ENCODE assay signal across 17 cellular contexts in the genomic region with DNA sequence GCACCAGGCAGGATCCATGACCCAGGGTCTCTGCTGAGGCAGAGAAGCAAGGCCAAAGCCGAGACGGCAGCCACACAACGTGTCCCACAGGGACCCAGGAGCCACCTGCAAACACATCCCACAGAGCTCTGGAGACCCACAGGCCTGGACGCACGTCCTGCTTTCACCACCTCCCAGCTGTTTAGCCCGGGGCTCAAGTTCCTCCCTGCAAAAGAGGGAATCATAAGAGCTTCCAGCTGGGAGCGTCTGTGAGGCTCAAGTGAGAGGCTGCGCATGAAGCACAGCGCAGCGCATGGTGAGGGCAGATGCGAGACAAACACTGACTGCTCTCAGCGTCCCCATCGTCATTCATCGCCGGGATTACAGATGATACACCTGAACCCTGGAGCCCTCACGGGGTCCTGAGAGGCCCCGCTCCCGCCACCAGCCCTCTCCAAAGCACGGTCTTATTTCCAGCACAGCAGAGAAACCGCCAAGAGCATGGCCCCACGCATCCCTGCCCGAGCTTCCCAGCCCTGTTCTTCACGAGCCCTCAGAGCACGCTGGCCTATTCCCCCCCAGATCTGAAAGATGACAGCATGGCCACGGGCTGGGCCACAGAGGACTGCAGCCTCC.
DNase-seq lines count a peak whose midpoint lies in the region; ATAC-seq and TF ChIP-seq lines count a peak whose summit lies in the region.
"Had no signal": no experiment of that assay in that cellular context is flagged by ENCODE, and none has a peak within 500 bp of the region (broad histone marks: within the 10 kb centered on the region; RNA-seq: fewer than 3 reads in every experiment).

No MANE protein-coding gene starts in this region.

- H3K9me3 ChIP-seq in SK-N-SH, result no peaks in the 10 kb centered on the region
- H3K9me3 ChIP-seq: HAP-1 had no signal

- H3K36me3 ChIP-seq in SK-N-SH (replicated peaks in 1 of 2; ENCODE audit: control insufficient read depth in 1 of 2, insufficient read depth in 2 of 2, low read length in 1 of 2), result peaks cover 0 to 43% of the 10 kb centered on the region in 2 experiments

- CTCF ChIA-PET in SK-N-SH (lab: Yijun Ruan, JAX), result interaction anchor here (1.0 kb wide), 1 partner anchor 10 kb away, joined by 3 read pairs; no protein-coding TSS in a partner anchor

- peak overlapping the region; percentile 20 for H3K27ac Mint-ChIP-seq in progenitor cell of endocrine pancreas

- peaks cover 3% of the 10 kb centered on the region; the same call in 1 of the 2 replicates for H3K79me2 ChIP-seq in SK-N-SH (ENCODE audit: insufficient read depth)

- H3K4me3 Mint-ChIP-seq in progenitor cell of endocrine pancreas (ENCODE audit: low read depth), result no peak overlapping the region

- H3K4me1 ChIP-seq in SK-N-SH (ENCODE audit: control insufficient read depth in 1 of 2, insufficient read depth in 2 of 2, low read depth in 1 of 2, low read length in 1 of 2), result peaks cover 0 to 50% of the 10 kb centered on the region in 2 experiments; a peak in 1 of 4 replicates
- H3K4me1 ChIP-seq: HAP-1 had no signal

- 89% methylated on average over 24 of the region's 25 CpGs for WGBS in SK-N-SH (ENCODE audit: low lambda C conversion rate)

- no peaks in the 10 kb centered on the region for H4K20me1 ChIP-seq in SK-N-SH (ENCODE audit: insufficient read depth)

- H3K4me1 Mint-ChIP-seq in progenitor cell of endocrine pancreas (ENCODE audit: low read depth), result no peaks in the 10 kb centered on the region

- H3K4me2 ChIP-seq in SK-N-SH, result no peak overlapping the region

- no peak for TF ChIP-seq RAD21 in SK-N-SH (IDR thresholded peaks at IDR 0.05; ENCODE audit: low read length)

- H3K27me3 Mint-ChIP-seq in progenitor cell of endocrine pancreas, result no peaks in the 10 kb centered on the region

- peak overlapping the region in 1 of 2 experiments; percentile 68; a peak in 1 of 4 replicates for H3K27ac ChIP-seq in SK-N-SH (ENCODE audit: low read depth in 2 of 2, low read length in 1 of 2)
- H3K27ac ChIP-seq: C4-2B had no signal

- ATAC-seq in SK-N-SH treated with all-trans-retinoic acid at 6 μM for 48 hours, result no peak
- no peak for ATAC-seq in HG02798 (IDR thresholded peaks at IDR 0.05; ENCODE audit: poor library complexity, unreplicated experiment)
- ATAC-seq: PC-3 had no signal

- POLR2A ChIA-PET in SK-N-SH (lab: Yijun Ruan, JAX), result no interaction called here

- no peak overlapping the region for H3K9ac ChIP-seq in SK-N-SH

- H3K36me3 Mint-ChIP-seq in progenitor cell of endocrine pancreas (ENCODE audit: insufficient read depth), result peaks cover 6% of the 10 kb centered on the region

- H3K9me3 Mint-ChIP-seq in progenitor cell of endocrine pancreas (ENCODE audit: low read depth), result no peaks in the 10 kb centered on the region

- H3K27me3 ChIP-seq in SK-N-SH (ENCODE audit: insufficient read depth), result no peaks in the 10 kb centered on the region

- TF ChIP-seq EP300 in SK-N-SH (IDR thresholded peaks at IDR 0.05; ENCODE audit: borderline replicate concordance in 1 of 2, low read depth in 1 of 2, low read length in 1 of 2), result no peak

- H3K9me2 ChIP-seq in SK-N-SH, result no peaks in the 10 kb centered on the region

- DNase-seq in SK-N-SH (peak; percentile 66), NCI-H2107 (lab: John Stamatoyannopoulos, UW) (peak; percentile 78), NCI-H69 (lab: John Stamatoyannopoulos, UW) (peak; percentile 18), progenitor cell of endocrine pancreas (ENCODE audit: low spot score, unreplicated experiment) (no peak), SHP77 treated with DMSO at 0.1 percent for 48 hours (lab: John Stamatoyannopoulos, UW) (no peak), hippocampal formation (lab: John Stamatoyannopoulos, UW) (no peak)
- DNase-seq: 8988T, DMS53, Karpas-422, MM.1S, NCI-H146, NCI-H748 treated with DMSO at 0.1 percent for 48 hours, PC-3 had no signal

- no peak overlapping the region for H2AFZ ChIP-seq in SK-N-SH (ENCODE audit: low read depth)

- H3K4me3 ChIP-seq in SK-N-SH (ENCODE audit: low read depth in 2 of 2, low read length in 1 of 2), result no peak overlapping the region
- H3K4me3 ChIP-seq: HAP-1 had no signal

- TF ChIP-seq CTCF in SK-N-SH (IDR thresholded peaks at IDR 0.05), result no peak
- no peak for TF ChIP-seq CTCF in progenitor cell of endocrine pancreas (IDR thresholded peaks at IDR 0.05; ENCODE audit: unreplicated experiment)

- no peaks in the 10 kb centered on the region for H3F3A ChIP-seq in SK-N-SH (replicated peaks; ENCODE audit: insufficient read depth)

TF ChIP-seq in SK-N-SH, 30 proteins besides CTCF, POLR2A, EP300 and RAD21:
- no peak for TF ChIP-seq TCF12 (IDR thresholded peaks at IDR 0.05)
- TF ChIP-seq CHD2 (IDR thresholded peaks at IDR 0.05; ENCODE audit: low read length, partially characterized antibody), result no peak
- TF ChIP-seq ZBTB33 (IDR thresholded peaks at IDR 0.05; ENCODE audit: borderline replicate concordance, low read depth), result no peak
- TF ChIP-seq ELF1 (IDR thresholded peaks at IDR 0.05), result no peak

TF ChIP-seq in SK-N-SH treated with all-trans-retinoic acid at 6 μM for 48 hours, 23 proteins besides CTCF, POLR2A, EP300 and RAD21:
- TF ChIP-seq SNAI2 (CRISPR knock-in tag; IDR thresholded peaks at IDR 0.05) (no peak), CSDC2 (CRISPR knock-in tag; IDR thresholded peaks at IDR 0.05) (no peak), GLIS3 (CRISPR knock-in tag; IDR thresholded peaks at IDR 0.05) (no peak), TCF4 (CRISPR knock-in tag; IDR thresholded peaks at IDR 0.05; ENCODE audit: borderline replicate concordance) (no peak), ZFP3 (CRISPR knock-in tag; IDR thresholded peaks at IDR 0.05) (no peak), ZC3H10 (CRISPR knock-in tag; IDR thresholded peaks at IDR 0.05) (no peak)
- TF ChIP-seq, protein P1, sequence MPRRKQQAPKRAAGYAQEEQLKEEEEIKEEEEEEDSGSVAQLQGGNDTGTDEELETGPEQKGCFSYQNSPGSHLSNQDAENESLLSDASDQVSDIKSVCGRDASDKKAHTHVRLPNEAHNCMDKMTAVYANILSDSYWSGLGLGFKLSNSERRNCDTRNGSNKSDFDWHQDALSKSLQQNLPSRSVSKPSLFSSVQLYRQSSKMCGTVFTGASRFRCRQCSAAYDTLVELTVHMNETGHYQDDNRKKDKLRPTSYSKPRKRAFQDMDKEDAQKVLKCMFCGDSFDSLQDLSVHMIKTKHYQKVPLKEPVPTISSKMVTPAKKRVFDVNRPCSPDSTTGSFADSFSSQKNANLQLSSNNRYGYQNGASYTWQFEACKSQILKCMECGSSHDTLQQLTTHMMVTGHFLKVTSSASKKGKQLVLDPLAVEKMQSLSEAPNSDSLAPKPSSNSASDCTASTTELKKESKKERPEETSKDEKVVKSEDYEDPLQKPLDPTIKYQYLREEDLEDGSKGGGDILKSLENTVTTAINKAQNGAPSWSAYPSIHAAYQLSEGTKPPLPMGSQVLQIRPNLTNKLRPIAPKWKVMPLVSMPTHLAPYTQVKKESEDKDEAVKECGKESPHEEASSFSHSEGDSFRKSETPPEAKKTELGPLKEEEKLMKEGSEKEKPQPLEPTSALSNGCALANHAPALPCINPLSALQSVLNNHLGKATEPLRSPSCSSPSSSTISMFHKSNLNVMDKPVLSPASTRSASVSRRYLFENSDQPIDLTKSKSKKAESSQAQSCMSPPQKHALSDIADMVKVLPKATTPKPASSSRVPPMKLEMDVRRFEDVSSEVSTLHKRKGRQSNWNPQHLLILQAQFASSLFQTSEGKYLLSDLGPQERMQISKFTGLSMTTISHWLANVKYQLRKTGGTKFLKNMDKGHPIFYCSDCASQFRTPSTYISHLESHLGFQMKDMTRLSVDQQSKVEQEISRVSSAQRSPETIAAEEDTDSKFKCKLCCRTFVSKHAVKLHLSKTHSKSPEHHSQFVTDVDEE (CRISPR knock-in tag; IDR thresholded peaks at IDR 0.05), result no peak
TF ChIP-seq in SK-N-SH treated with all-trans-retinoic acid at 6 μM for 48 hours: peak in this region for 0.

Comparison
In these comparisons a context has a peak if more than half of its experiments do, and no peak if none do; other contexts are left out.
1. DNase-seq: peak in SK-N-SH (single experiment), NCI-H2107 (single experiment) and NCI-H69 (single experiment); none in progenitor cell of endocrine pancreas (single experiment), SHP77 treated with DMSO at 0.1 percent for 48 hours (single experiment) and hippocampal formation (0 of 2).